Comparison of ENCODE assay signal across 30 cellular contexts in genomic region chr5:145920542-145921210, GRCh38. TPM values are rescaled to one million over a fixed set of nuclear protein-coding genes. Genes with fewer than 3 reads are reported as not detected.
"Had no signal": no experiment of that assay in that cellular context is flagged by ENCODE, and none has a peak within 500 bp of the region (broad histone marks: within the 10 kb centered on the region; RNA-seq: fewer than 3 reads in every experiment).

No MANE protein-coding gene starts in this region.

- H3K4me2 ChIP-seq: hepatocyte had no signal

- H3K36me3 Mint-ChIP-seq: activated naive CD4-positive, alpha-beta T cell treated with anti-CD3 and anti-CD28 coated beads, Interleukin-2, amount 50 U/mL, for 72 hours; brain had no signal

- H3K4me1 Mint-ChIP-seq: activated CD4-positive, alpha-beta T cell treated with anti-CD3 and anti-CD28 coated beads, Interleukin-2, amount 10 ng/mL, durations not matched to agents 7 days and 5 days; central memory CD8-positive, alpha-beta T cell had no signal

- H3K4me3 ChIP-seq: colonic mucosa, dorsolateral prefrontal cortex, hepatocyte, ovary, psoas muscle, right atrium auricular region, thyroid gland had no signal

- H3K4me1 ChIP-seq: colonic mucosa had no signal

- H2AFZ ChIP-seq: hepatocyte had no signal

- H3K9me3 Mint-ChIP-seq: activated CD4-positive, alpha-beta T cell treated with anti-CD3 and anti-CD28 coated beads, Interleukin-2, amount 10 ng/mL, durations not matched to agents 7 days and 5 days; activated naive CD4-positive, alpha-beta T cell treated with anti-CD3 and anti-CD28 coated beads, Interleukin-2, amount 50 U/mL, for 72 hours; central memory CD8-positive, alpha-beta T cell; effector memory CD8-positive, alpha-beta T cell; nephron had no signal

- H3K79me2 ChIP-seq: hepatocyte had no signal

- H3K27ac ChIP-seq: colonic mucosa, dorsolateral prefrontal cortex, hepatocyte, neutrophil, ovary, psoas muscle, right atrium auricular region, thyroid gland had no signal

- H3K27me3 ChIP-seq: colonic mucosa, hepatocyte, ovary, right atrium auricular region, thyroid gland had no signal

- H3K9me3 ChIP-seq: colonic mucosa, neutrophil, ovary, psoas muscle, right atrium auricular region, thyroid gland had no signal

- H3K4me3 Mint-ChIP-seq: activated CD4-positive, alpha-beta T cell treated with anti-CD3 and anti-CD28 coated beads, Interleukin-2, amount 10 ng/mL, durations not matched to agents 7 days and 5 days; brain; central memory CD8-positive, alpha-beta T cell; effector memory CD8-positive, alpha-beta T cell; nephron had no signal

- DNase-seq: activated CD4-positive, alpha-beta T cell treated with anti-CD3 and anti-CD28 coated beads, Interleukin-2, amount 10 ng/mL, durations not matched to agents 7 days and 5 days; activated T-cell treated with anti-CD3 and anti-CD28 coated beads, Interleukin-2, amount 50 U/mL, for 1 hour; aorta; colonic mucosa; dorsolateral prefrontal cortex; effector memory CD8-positive, alpha-beta T cell; left cardiac atrium; mesenchymal stem cell; ovary; psoas muscle; stimulated activated CD4-positive, alpha-beta T cell treated with anti-CD3 and anti-CD28 coated beads, Interleukin-12 subunit alpha, Interleukin-12 subunit beta, amount 100 ng/mL, for 4 hours; stimulated activated CD4-positive, alpha-beta T cell treated with anti-CD3 and anti-CD28 coated beads, Interleukin-4, amount 100 ng/mL, for 4 hours; stimulated activated naive CD8-positive, alpha-beta T cell treated with anti-CD3 and anti-CD28 coated beads, Interleukin-15, Interleukin-2, amounts not matched to agents 100 U/mL and 50 U/mL, for 24 hours; substantia nigra; T-helper 2 cell; thyroid gland had no signal

- H3K27me3 Mint-ChIP-seq: activated CD4-positive, alpha-beta T cell treated with anti-CD3 and anti-CD28 coated beads, Interleukin-2, amount 10 ng/mL, durations not matched to agents 7 days and 5 days; central memory CD8-positive, alpha-beta T cell had no signal

- H3K36me3 ChIP-seq: colonic mucosa, neutrophil, ovary, right atrium auricular region, thyroid gland had no signal

- H3K27ac Mint-ChIP-seq: activated CD4-positive, alpha-beta T cell treated with anti-CD3 and anti-CD28 coated beads, Interleukin-2, amount 10 ng/mL, durations not matched to agents 7 days and 5 days; activated naive CD4-positive, alpha-beta T cell treated with anti-CD3 and anti-CD28 coated beads, Interleukin-2, amount 50 U/mL, for 72 hours; brain; effector memory CD8-positive, alpha-beta T cell; nephron had no signal

RNA-seq across cellular contexts. Expression of gene SH3RF2, which starts 15.7 kb away (rescaled TPM):
- total RNA-seq: activated naive CD4-positive, alpha-beta T cell treated with anti-CD3 and anti-CD28 coated beads, Interleukin-2, amount 50 U/mL, for 72 hours had no signal

RNA-seq across cellular contexts. Expression of gene GRXCR2, which starts 47.9 kb away (rescaled TPM):
- total RNA-seq: activated CD4-positive, alpha-beta T cell treated with anti-CD3 and anti-CD28 coated beads, Interleukin-2, amount 10 ng/mL, durations not matched to agents 7 days and 5 days; activated naive CD4-positive, alpha-beta T cell treated with anti-CD3 and anti-CD28 coated beads, Interleukin-2, amount 50 U/mL, for 72 hours; aorta; colonic mucosa; endothelial cell of umbilical vein; fibroblast of lung; hepatocyte; liver; mononuclear cell; myocyte; ovary; psoas muscle; ureter had no signal
- polyA plus RNA-seq: adipose tissue, aorta, endothelial cell of umbilical vein, fibroblast of lung, hepatocyte, liver, ovary, psoas muscle had no signal
